In the genomic region with DNA sequence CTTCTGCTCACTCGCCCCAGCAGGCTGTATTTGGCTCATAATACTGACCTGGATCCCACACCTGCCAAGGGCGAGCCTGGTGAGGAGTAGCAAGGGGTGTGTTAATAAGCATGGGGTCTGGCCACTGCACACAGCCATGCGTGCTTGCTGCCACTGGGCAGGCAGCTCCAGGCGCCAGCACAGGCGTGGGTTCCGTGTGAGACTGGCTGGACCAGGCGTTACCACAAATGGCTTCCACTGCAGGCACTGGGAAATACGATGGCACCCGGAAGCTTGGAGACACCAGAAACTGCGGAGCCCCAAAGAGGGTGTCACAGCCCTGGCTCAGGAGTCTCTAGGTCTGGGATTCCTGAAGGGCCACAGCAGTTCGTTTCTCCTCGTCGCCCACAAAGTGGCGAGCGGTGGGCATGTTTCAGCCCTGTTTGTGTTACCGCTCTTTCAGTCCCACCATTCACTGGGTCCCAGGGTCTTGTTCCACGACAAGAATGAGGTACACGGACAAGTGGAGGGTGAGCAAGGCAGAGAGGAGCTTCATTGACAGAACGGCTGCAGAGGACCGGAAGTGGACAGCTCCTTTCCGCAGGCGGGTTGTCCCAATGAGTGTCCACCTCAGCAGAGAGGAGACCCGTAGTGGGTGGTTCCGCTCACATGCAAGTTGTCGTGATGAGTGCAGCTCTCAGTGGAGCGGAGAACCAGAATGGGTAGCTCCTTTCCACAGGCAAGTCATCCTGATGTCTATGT, we compare ENCODE assay signal across 16 cellular contexts.
DNase-seq lines count a peak whose midpoint lies in the region; ATAC-seq, FAIRE-seq and TF ChIP-seq lines count a peak whose summit lies in the region.
"Had no signal": no experiment of that assay in that cellular context is flagged by ENCODE, and none has a peak within 500 bp of the region (broad histone marks: within the 10 kb centered on the region; RNA-seq: fewer than 3 reads in every experiment).

No MANE protein-coding gene starts in this region.

- intact Hi-C loops in K562 (cut with micrococcal nuclease), result no loop called here
- intact Hi-C loops in testis (cut with DNase I; ENCODE audit: low total_unique reads), result no loop called here
- intact Hi-C loops in activated CD8-positive, alpha-beta T cell treated with anti-CD3 and anti-CD28 coated beads for 36 hours (cut with micrococcal nuclease), result no loop called here

- no peaks in the 10 kb centered on the region for H4K20me1 ChIP-seq in K562 (replicated peaks; ENCODE audit: control insufficient read depth, insufficient read depth, low read length)

- H3K79me2 ChIP-seq in K562 (ENCODE audit: control insufficient read depth, insufficient read depth, low read length), result peaks cover 10% of the 10 kb centered on the region

- H3K9me1 ChIP-seq in K562 (ENCODE audit: control insufficient read depth, insufficient read depth, low read length), result no peaks in the 10 kb centered on the region

- H3K4me3 Mint-ChIP-seq in activated CD8-positive, alpha-beta T cell treated with anti-CD3 and anti-CD28 coated beads for 36 hours, result no peak overlapping the region
- H3K4me3 Mint-ChIP-seq: CD8-positive, alpha-beta T cell had no signal

- TF ChIP-seq CTCF in K562 (IDR thresholded peaks at IDR 0.05 in 2 of 3, conservative IDR thresholded peaks at IDR 0.05 in 1 of 3; ENCODE audit: insufficient read depth in 2 of 3, low read depth in 1 of 3, low read length in 3 of 3) (no peak), testis (IDR thresholded peaks at IDR 0.05) (no peak)
- TF ChIP-seq CTCF in activated CD8-positive, alpha-beta T cell treated with anti-CD3 and anti-CD28 coated beads for 36 hours (IDR thresholded peaks at IDR 0.05), result no peak

- H2AFZ ChIP-seq in K562 (ENCODE audit: low read depth, low read length), result peak overlapping the region; percentile 86
- H2AFZ ChIP-seq: GM23248 had no signal

- H3K4me1 Mint-ChIP-seq in activated CD8-positive, alpha-beta T cell treated with anti-CD3 and anti-CD28 coated beads for 36 hours (ENCODE audit: low read depth), result no peaks in the 10 kb centered on the region

- H3K4me3 ChIP-seq in K562, result peak overlapping the region; percentile 59
- peak overlapping the region; percentile 41 to 45 for H3K4me3 ChIP-seq in testis
- H3K4me3 ChIP-seq: GM23248, SJCRH30 had no signal

- WGBS in K562 (ENCODE audit: insufficient coverage, low coverage, missing lambda C conversion rate), result 2% methylated on average over 21 of the region's 26 CpGs
- 62 to 66% methylated on average over 10 to 20 of the region's 26 CpGs for WGBS in testis, 2 donors

- no peak for TF ChIP-seq EP300 in K562 (IDR thresholded peaks at IDR 0.05; ENCODE audit: low read length)

- H3K27ac Mint-ChIP-seq in activated CD8-positive, alpha-beta T cell treated with anti-CD3 and anti-CD28 coated beads for 36 hours, result no peak overlapping the region
- H3K27ac Mint-ChIP-seq: CD8-positive, alpha-beta T cell had no signal

- peak overlapping the region; percentile 64 for H3K27ac ChIP-seq in K562 (ENCODE audit: extremely low read depth, low read depth, low read length)
- no peak overlapping the region for H3K27ac ChIP-seq in testis
- H3K27ac ChIP-seq: GM23248, SJCRH30 had no signal

- POLR2A ChIA-PET in K562 (lab: Yijun Ruan, JAX), result no interaction called here
- POLR2A ChIA-PET in activated CD8-positive, alpha-beta T cell treated with anti-CD3 and anti-CD28 coated beads for 36 hours (lab: Charles Lee), result no interaction called here

- H3K9me3 ChIP-seq in K562 (replicated peaks; ENCODE audit: control insufficient read depth, insufficient read depth, low read depth, low read length) (no peaks in the 10 kb centered on the region), testis (no peaks in the 10 kb centered on the region)
- H3K9me3 ChIP-seq: BE2C, SJCRH30 had no signal

- TF ChIP-seq POLR2A in K562 (conservative IDR thresholded peaks at IDR 0.05) (peak; percentile 66), testis (IDR thresholded peaks at IDR 0.05) (no peak)

- H3K9ac ChIP-seq in K562 (ENCODE audit: insufficient read depth in 1 of 2, low read depth in 2 of 2, low read length in 2 of 2), result peak overlapping the region; percentile 55 to 91
- H3K9ac ChIP-seq: GM23248 had no signal

- CTCF ChIA-PET in K562 (lab: Yijun Ruan, JAX; ENCODE audit: low intra/inter-chr PET ratio), result no interaction called here
- CTCF ChIA-PET in activated CD8-positive, alpha-beta T cell treated with anti-CD3 and anti-CD28 coated beads for 36 hours (lab: Charles Lee), result no interaction called here

- H3K27me3 ChIP-seq in K562 (ENCODE audit: control insufficient read depth in 2 of 2, insufficient read depth in 2 of 2, low read length in 2 of 2), result no peaks in the 10 kb centered on the region
- H3K27me3 ChIP-seq in testis, result no peaks in the 10 kb centered on the region
- H3K27me3 ChIP-seq: BE2C had no signal

- H3K9me3 Mint-ChIP-seq in activated CD8-positive, alpha-beta T cell treated with anti-CD3 and anti-CD28 coated beads for 36 hours, result peaks cover 5% of the 10 kb centered on the region

- H3K36me3 Mint-ChIP-seq in activated CD8-positive, alpha-beta T cell treated with anti-CD3 and anti-CD28 coated beads for 36 hours (ENCODE audit: low read depth), result no peaks in the 10 kb centered on the region
- H3K36me3 Mint-ChIP-seq: CD8-positive, alpha-beta T cell had no signal

- peak; percentile 52 for FAIRE-seq in K562 (lab: Jason Lieb, UNC)

- BruUV-seq in K562 (replicated peaks; lab: Mats Ljungman, UMichigan), result TSS peak; percentile 79

- H3K36me3 ChIP-seq in K562 (ENCODE audit: control insufficient read depth, insufficient read depth, low read length), result no peaks in the 10 kb centered on the region; the same call in 2 of the 3 replicates
- no peaks in the 10 kb centered on the region for H3K36me3 ChIP-seq in testis (ENCODE audit: low read depth, missing control alignments)
- H3K36me3 ChIP-seq: BE2C, SJCRH30 had no signal

- H3K27me3 Mint-ChIP-seq in activated CD8-positive, alpha-beta T cell treated with anti-CD3 and anti-CD28 coated beads for 36 hours, result no peaks in the 10 kb centered on the region

- TF ChIP-seq RAD21 in K562 (CRISPR knock-in tag; conservative IDR thresholded peaks at IDR 0.05 in 1 of 2, IDR thresholded peaks at IDR 0.05 in 1 of 2), result no peak

- peak; percentile 97 for ATAC-seq in K562
- no peak for ATAC-seq in activated CD8-positive, alpha-beta T cell treated with anti-CD3 and anti-CD28 coated beads for 36 hours
- ATAC-seq: CD8-positive, alpha-beta T cell had no signal

- H3K4me1 ChIP-seq in K562 (replicated peaks in 1 of 2; ENCODE audit: control insufficient read depth in 2 of 2, insufficient read depth in 2 of 2, low read length in 2 of 2) (peaks cover 0 to 6% of the 10 kb centered on the region in 2 experiments; a peak in 2 of 5 replicates), testis (no peaks in the 10 kb centered on the region)
- H3K4me1 ChIP-seq: SJCRH30 had no signal

- H3K4me2 ChIP-seq in K562 (ENCODE audit: insufficient read depth, low read length), result peak overlapping the region; percentile 77

- in situ Hi-C loops in K562 (cut with MboI), result no loop called here

- DNase-seq in HT1080 (ENCODE audit: low read depth) (peak; percentile 93), NCI-H1694 (lab: John Stamatoyannopoulos, UW) (peak; percentile 21), K562 (ENCODE audit: extremely low read depth in 1 of 4, low spot score in 3 of 4) (peak; percentile 8 to 74 (median 20)), testis (peak; percentile 45), NCI-H226 (no peak), pons (ENCODE audit: low spot score) (no peak)
- no peak for DNase-seq in activated CD8-positive, alpha-beta T cell treated with anti-CD3 and anti-CD28 coated beads for 36 hours
- DNase-seq: BE2C; CD8-positive, alpha-beta T cell; DND-41; GF-D8; GM23248; KG1; NCI-H1105; NCI-H774; SJCRH30 had no signal

TF ChIP-seq in K562, 482 proteins besides CTCF, POLR2A, EP300 and RAD21 (continues in another document):
- no peak for TF ChIP-seq MEF2A (IDR thresholded peaks at IDR 0.05; ENCODE audit: control insufficient read depth, low read depth, low read length)
- TF ChIP-seq KDM5B (IDR thresholded peaks at IDR 0.05; ENCODE audit: insufficient replicate concordance, low read depth, low read length), result peak; percentile 70
- peak; percentile 48 for TF ChIP-seq SAP30 (IDR thresholded peaks at IDR 0.05; ENCODE audit: borderline replicate concordance, insufficient read depth, low read depth, low read length, poor library complexity, severe bottlenecking)

Comparison
In these comparisons a context has a peak if more than half of its experiments do, and no peak if none do; other contexts are left out.
1. DNase-seq: peak in HT1080 (single experiment), NCI-H1694 (single experiment), K562 (4 of 4) and testis (single experiment); none in NCI-H226 (single experiment), activated CD8-positive, alpha-beta T cell treated with anti-CD3 and anti-CD28 coated beads for 36 hours (single experiment) and pons (single experiment).